ENCODE assay signal across 1 cellular context in the genomic region with DNA sequence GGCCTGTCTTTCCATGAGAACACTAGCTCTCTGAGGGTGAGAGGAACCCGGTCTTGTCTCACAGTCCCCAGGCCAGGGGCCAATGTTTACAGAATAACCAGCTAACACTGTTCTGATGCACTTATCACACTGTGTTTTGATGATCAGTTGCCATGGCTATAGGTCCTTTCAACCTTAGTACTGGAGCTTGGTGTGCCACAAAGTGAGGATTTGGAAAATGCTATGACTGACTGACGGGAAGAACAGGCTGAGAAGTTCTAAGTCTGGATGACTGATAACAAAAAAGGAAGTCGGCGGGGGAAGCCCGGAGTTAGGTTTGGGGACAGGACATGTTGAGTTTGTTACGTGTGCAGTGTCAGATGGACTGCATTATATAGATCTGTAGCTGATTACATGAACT.
TF ChIP-seq lines count a peak whose summit lies in the region.

No MANE protein-coding gene starts in this region.

TF ChIP-seq in SK-N-SH, 30 proteins besides CTCF, POLR2A, EP300 and RAD21 (continued from another document):
- TF ChIP-seq, protein P1, sequence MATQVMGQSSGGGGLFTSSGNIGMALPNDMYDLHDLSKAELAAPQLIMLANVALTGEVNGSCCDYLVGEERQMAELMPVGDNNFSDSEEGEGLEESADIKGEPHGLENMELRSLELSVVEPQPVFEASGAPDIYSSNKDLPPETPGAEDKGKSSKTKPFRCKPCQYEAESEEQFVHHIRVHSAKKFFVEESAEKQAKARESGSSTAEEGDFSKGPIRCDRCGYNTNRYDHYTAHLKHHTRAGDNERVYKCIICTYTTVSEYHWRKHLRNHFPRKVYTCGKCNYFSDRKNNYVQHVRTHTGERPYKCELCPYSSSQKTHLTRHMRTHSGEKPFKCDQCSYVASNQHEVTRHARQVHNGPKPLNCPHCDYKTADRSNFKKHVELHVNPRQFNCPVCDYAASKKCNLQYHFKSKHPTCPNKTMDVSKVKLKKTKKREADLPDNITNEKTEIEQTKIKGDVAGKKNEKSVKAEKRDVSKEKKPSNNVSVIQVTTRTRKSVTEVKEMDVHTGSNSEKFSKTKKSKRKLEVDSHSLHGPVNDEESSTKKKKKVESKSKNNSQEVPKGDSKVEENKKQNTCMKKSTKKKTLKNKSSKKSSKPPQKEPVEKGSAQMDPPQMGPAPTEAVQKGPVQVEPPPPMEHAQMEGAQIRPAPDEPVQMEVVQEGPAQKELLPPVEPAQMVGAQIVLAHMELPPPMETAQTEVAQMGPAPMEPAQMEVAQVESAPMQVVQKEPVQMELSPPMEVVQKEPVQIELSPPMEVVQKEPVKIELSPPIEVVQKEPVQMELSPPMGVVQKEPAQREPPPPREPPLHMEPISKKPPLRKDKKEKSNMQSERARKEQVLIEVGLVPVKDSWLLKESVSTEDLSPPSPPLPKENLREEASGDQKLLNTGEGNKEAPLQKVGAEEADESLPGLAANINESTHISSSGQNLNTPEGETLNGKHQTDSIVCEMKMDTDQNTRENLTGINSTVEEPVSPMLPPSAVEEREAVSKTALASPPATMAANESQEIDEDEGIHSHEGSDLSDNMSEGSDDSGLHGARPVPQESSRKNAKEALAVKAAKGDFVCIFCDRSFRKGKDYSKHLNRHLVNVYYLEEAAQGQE (IDR thresholded peaks at IDR 0.05; ENCODE audit: low read depth, low read length): no peak
- TF ChIP-seq, protein P2, sequence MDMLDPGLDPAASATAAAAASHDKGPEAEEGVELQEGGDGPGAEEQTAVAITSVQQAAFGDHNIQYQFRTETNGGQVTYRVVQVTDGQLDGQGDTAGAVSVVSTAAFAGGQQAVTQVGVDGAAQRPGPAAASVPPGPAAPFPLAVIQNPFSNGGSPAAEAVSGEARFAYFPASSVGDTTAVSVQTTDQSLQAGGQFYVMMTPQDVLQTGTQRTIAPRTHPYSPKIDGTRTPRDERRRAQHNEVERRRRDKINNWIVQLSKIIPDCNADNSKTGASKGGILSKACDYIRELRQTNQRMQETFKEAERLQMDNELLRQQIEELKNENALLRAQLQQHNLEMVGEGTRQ (IDR thresholded peaks at IDR 0.05; ENCODE audit: borderline replicate concordance, low read depth, low read length): no peak
- TF ChIP-seq NFIC (IDR thresholded peaks at IDR 0.05; ENCODE audit: borderline replicate concordance) (no peak), GABPA (IDR thresholded peaks at IDR 0.05; ENCODE audit: low read depth) (no peak)
